In the genomic region with DNA sequence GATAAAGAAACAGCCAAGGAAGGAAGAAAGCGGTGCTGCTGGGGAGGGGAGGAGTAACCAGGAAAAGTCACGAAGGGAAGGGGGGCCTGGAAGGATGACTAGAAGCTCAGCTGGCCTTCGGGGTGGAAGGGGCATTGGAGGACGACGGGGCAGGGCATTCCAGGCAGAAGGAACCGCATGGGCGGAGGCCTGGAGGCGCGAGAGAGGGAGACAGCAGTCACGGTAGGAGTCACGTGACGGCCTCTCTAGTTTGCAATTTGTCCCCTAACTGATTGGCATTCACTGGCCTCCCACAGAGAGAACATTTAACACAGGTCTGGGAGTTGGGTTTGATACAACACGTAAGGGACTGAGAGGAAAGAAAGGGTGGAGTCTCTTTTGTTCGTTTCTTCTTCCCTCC, we compare ENCODE assay signal across 15 cellular contexts.
DNase-seq lines count a peak whose midpoint lies in the region; ATAC-seq and TF ChIP-seq lines count a peak whose summit lies in the region.
"Had no signal": no experiment of that assay in that cellular context is flagged by ENCODE, and none has a peak within 500 bp of the region (broad histone marks: within the 10 kb centered on the region; RNA-seq: fewer than 3 reads in every experiment).

No MANE protein-coding gene starts in this region.

- H3K27me3 Mint-ChIP-seq in type B pancreatic cell: no peaks in the 10 kb centered on the region
- peaks cover 0 to 1% of the 10 kb centered on the region in 2 donors for H3K27me3 Mint-ChIP-seq in CD4-positive, alpha-beta memory T cell
- H3K27me3 Mint-ChIP-seq: activated naive CD8-positive, alpha-beta T cell treated with anti-CD3 and anti-CD28 coated beads for 36 hours; CD4-positive, CD25-positive, alpha-beta regulatory T cell; stimulated activated naive CD8-positive, alpha-beta T cell treated with anti-CD3 and anti-CD28 coated beads, Interleukin-15, amount 100 ng/mL, for 72 hours had no signal

- H3K9ac ChIP-seq in SK-N-MC (ENCODE audit: insufficient read length): peak overlapping the region; percentile 32

- no peaks in the 10 kb centered on the region for H3K36me3 Mint-ChIP-seq in type B pancreatic cell
- no peaks in the 10 kb centered on the region for H3K36me3 Mint-ChIP-seq in CD4-positive, alpha-beta memory T cell
- H3K36me3 Mint-ChIP-seq: activated naive CD8-positive, alpha-beta T cell treated with anti-CD3 and anti-CD28 coated beads for 36 hours; CD4-positive, CD25-positive, alpha-beta regulatory T cell had no signal

- peak overlapping the region; percentile 21 for H3K4me3 Mint-ChIP-seq in type B pancreatic cell
- H3K4me3 Mint-ChIP-seq in CD4-positive, alpha-beta memory T cell: no peak overlapping the region
- H3K4me3 Mint-ChIP-seq: activated CD8-positive, alpha-beta T cell treated with anti-CD3 and anti-CD28 coated beads, Interleukin-2, amount 10 ng/mL, durations not matched to agents 7 days and 5 days; activated naive CD8-positive, alpha-beta T cell treated with anti-CD3 and anti-CD28 coated beads for 36 hours; CD4-positive, CD25-positive, alpha-beta regulatory T cell; stimulated activated naive CD8-positive, alpha-beta T cell treated with anti-CD3 and anti-CD28 coated beads, Interleukin-15, amount 100 ng/mL, for 72 hours had no signal

- H3K27ac ChIP-seq in SK-N-MC: 0 out of 2 replicates have a peak overlapping the region, but pooled peaks have one; percentile 31
- no peak overlapping the region for H3K27ac ChIP-seq in CD4-positive, alpha-beta memory T cell (ENCODE audit: low read depth, low read length)
- H3K27ac ChIP-seq: right atrium auricular region had no signal

- peaks cover 42% of the 10 kb centered on the region for H3K4me1 Mint-ChIP-seq in type B pancreatic cell (ENCODE audit: unreplicated experiment)
- no peaks in the 10 kb centered on the region for H3K4me1 Mint-ChIP-seq in CD4-positive, alpha-beta memory T cell
- H3K4me1 Mint-ChIP-seq: activated naive CD8-positive, alpha-beta T cell treated with anti-CD3 and anti-CD28 coated beads for 36 hours; stimulated activated naive CD8-positive, alpha-beta T cell treated with anti-CD3 and anti-CD28 coated beads, Interleukin-15, amount 100 ng/mL, for 72 hours had no signal

- TF ChIP-seq CTCF in type B pancreatic cell (conservative IDR thresholded peaks at IDR 0.05): no peak

- H3K4me1 ChIP-seq in CD4-positive, alpha-beta memory T cell (ENCODE audit: insufficient read depth, low read length): no peaks in the 10 kb centered on the region

- no peaks in the 10 kb centered on the region for H3K9me3 Mint-ChIP-seq in type B pancreatic cell
- no peaks in the 10 kb centered on the region for H3K9me3 Mint-ChIP-seq in CD4-positive, alpha-beta memory T cell
- H3K9me3 Mint-ChIP-seq: activated naive CD8-positive, alpha-beta T cell treated with anti-CD3 and anti-CD28 coated beads for 36 hours; CD4-positive, CD25-positive, alpha-beta regulatory T cell; stimulated activated naive CD8-positive, alpha-beta T cell treated with anti-CD3 and anti-CD28 coated beads, Interleukin-15, amount 100 ng/mL, for 72 hours had no signal

- no peaks in the 10 kb centered on the region for H3K27me3 ChIP-seq in CD4-positive, alpha-beta memory T cell (ENCODE audit: insufficient read depth, low read length)
- H3K27me3 ChIP-seq: right atrium auricular region had no signal

- H3K36me3 ChIP-seq in SK-N-MC (ENCODE audit: insufficient read depth, low read length): no peaks in the 10 kb centered on the region
- H3K36me3 ChIP-seq in CD4-positive, alpha-beta memory T cell (ENCODE audit: insufficient read depth, low read length): no peaks in the 10 kb centered on the region
- H3K36me3 ChIP-seq: right atrium auricular region had no signal

- no peak for ATAC-seq in HG03460 (IDR thresholded peaks at IDR 0.05; ENCODE audit: unreplicated experiment)
- ATAC-seq: activated CD8-positive, alpha-beta T cell treated with anti-CD3 and anti-CD28 coated beads, Interleukin-2, amount 10 ng/mL, durations not matched to agents 7 days and 5 days; stimulated activated naive CD8-positive, alpha-beta T cell treated with anti-CD3 and anti-CD28 coated beads, Interleukin-15, amount 100 ng/mL, for 72 hours had no signal

- POLR2A ChIA-PET in CD4-positive, alpha-beta memory T cell (lab: Charles Lee; ENCODE audit: partially characterized antibody): no interaction called here

- in situ Hi-C loops in G401 (cut with HindIII; ENCODE audit: low sequenced_read_pairs): no loop called here

- CTCF ChIA-PET in CD4-positive, alpha-beta memory T cell (lab: Charles Lee; ENCODE audit: partially characterized antibody): no interaction called here

- H3K27ac Mint-ChIP-seq in type B pancreatic cell: no peak overlapping the region
- no peak overlapping the region for H3K27ac Mint-ChIP-seq in CD4-positive, alpha-beta memory T cell
- H3K27ac Mint-ChIP-seq: activated CD8-positive, alpha-beta T cell treated with anti-CD3 and anti-CD28 coated beads, Interleukin-2, amount 10 ng/mL, durations not matched to agents 7 days and 5 days; activated naive CD8-positive, alpha-beta T cell treated with anti-CD3 and anti-CD28 coated beads for 36 hours; CD4-positive, CD25-positive, alpha-beta regulatory T cell; stimulated activated naive CD8-positive, alpha-beta T cell treated with anti-CD3 and anti-CD28 coated beads, Interleukin-15, amount 100 ng/mL, for 72 hours had no signal

- DNase-seq in NCI-H748 (lab: John Stamatoyannopoulos, UW; ENCODE audit: unreplicated experiment) (peak; percentile 44), NCI-H748 treated with DMSO at 0.1 percent for 48 hours (lab: John Stamatoyannopoulos, UW) (no peak), SK-N-MC (ENCODE audit: low read depth, low spot score) (no peak), iPS-NIHi7 (ENCODE audit: extremely low spot score) (peak; percentile 73), type B pancreatic cell (ENCODE audit: extremely low spot score, unreplicated experiment) (no peak), G401 (ENCODE audit: low spot score) (no peak)
- DNase-seq in CD4-positive, alpha-beta memory T cell: no peak
- DNase-seq: activated CD8-positive, alpha-beta T cell treated with anti-CD3 and anti-CD28 coated beads, Interleukin-2, amount 10 ng/mL, durations not matched to agents 7 days and 5 days; activated naive CD8-positive, alpha-beta T cell treated with anti-CD3 and anti-CD28 coated beads for 36 hours; CD4-positive, CD25-positive, alpha-beta regulatory T cell; MM.1S; Right ventricle myocardium superior; stimulated activated naive CD8-positive, alpha-beta T cell treated with anti-CD3 and anti-CD28 coated beads, Interleukin-15, amount 100 ng/mL, for 72 hours had no signal

- no peak overlapping the region for H3K4me3 ChIP-seq in SK-N-MC
- no peak overlapping the region for H3K4me3 ChIP-seq in CD4-positive, alpha-beta memory T cell (ENCODE audit: low read length in 2 of 2)
- H3K4me3 ChIP-seq: right atrium auricular region had no signal

- no peaks in the 10 kb centered on the region for H3K9me3 ChIP-seq in SK-N-MC (ENCODE audit: low read depth, low read length)
- H3K9me3 ChIP-seq in CD4-positive, alpha-beta memory T cell (ENCODE audit: control insufficient read depth in 1 of 2, low read length in 2 of 2): no peaks in the 10 kb centered on the region
- H3K9me3 ChIP-seq: right atrium auricular region had no signal

- intact Hi-C loops in CD4-positive, alpha-beta memory T cell (cut with micrococcal nuclease): no loop called here

Comparison
In these comparisons a context has a peak if more than half of its experiments do, and no peak if none do; other contexts are left out.
1. DNase-seq: peak in NCI-H748 (single experiment) and iPS-NIHi7 (single experiment); none in NCI-H748 treated with DMSO at 0.1 percent for 48 hours (single experiment), SK-N-MC (single experiment), type B pancreatic cell (single experiment), CD4-positive, alpha-beta memory T cell (0 of 5) and G401 (single experiment).